Comparison of ENCODE assay signal across 14 cellular contexts in the genomic region with DNA sequence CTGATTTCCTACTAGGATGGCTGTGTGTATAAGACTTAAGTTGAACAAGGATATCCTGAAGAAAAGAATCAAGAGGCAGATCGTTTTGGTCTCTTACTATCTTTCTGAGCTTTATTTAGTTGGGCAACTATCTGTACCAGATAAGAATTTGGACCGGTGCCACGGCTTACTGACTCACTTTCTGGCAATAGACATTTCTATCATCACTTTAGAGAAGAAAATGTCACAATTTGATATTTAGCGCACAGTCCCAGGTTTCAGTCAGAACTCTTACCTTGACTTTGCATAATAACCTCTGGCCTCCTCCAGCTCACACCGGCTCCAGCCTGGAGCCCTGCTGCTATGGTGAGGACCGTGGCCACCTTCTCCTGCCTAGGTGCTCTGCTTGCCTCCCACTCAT.
DNase-seq lines count a peak whose midpoint lies in the region; ATAC-seq and TF ChIP-seq lines count a peak whose summit lies in the region.
"Had no signal": no experiment of that assay in that cellular context is flagged by ENCODE, and none has a peak within 500 bp of the region (broad histone marks: within the 10 kb centered on the region; RNA-seq: fewer than 3 reads in every experiment).

No MANE protein-coding gene starts in this region.

- in situ Hi-C loops in brain microvascular endothelial cell (cut with HindIII; ENCODE audit: low pct_ligation_motif_present, low sequenced_read_pairs) = no loop called here

- no peak for TF ChIP-seq EP300 in gastroesophageal sphincter (IDR thresholded peaks at IDR 0.05)

- H3K27me3 ChIP-seq in brain microvascular endothelial cell (replicated peaks) (no peaks in the 10 kb centered on the region), gastroesophageal sphincter (no peaks in the 10 kb centered on the region)

- H3K4me3 ChIP-seq in brain microvascular endothelial cell (ENCODE audit: low read depth, low read length) (no peak overlapping the region), gastroesophageal sphincter (no peak overlapping the region)

- 67 to 79% methylated on average over 3 to 6 of the region's 6 CpGs for WGBS in gastroesophageal sphincter (ENCODE audit: low coverage in 1 of 2), 2 donors

- H3K4me1 ChIP-seq in gastroesophageal sphincter = no peaks in the 10 kb centered on the region

- no peak for TF ChIP-seq CTCF in brain microvascular endothelial cell (IDR thresholded peaks at IDR 0.05; ENCODE audit: low read depth, low read length, missing control alignments)
- no peak for TF ChIP-seq CTCF in gastroesophageal sphincter (IDR thresholded peaks at IDR 0.05)
- TF ChIP-seq CTCF in GM10266 (IDR thresholded peaks at IDR 0.05; ENCODE audit: control insufficient read depth, insufficient read depth, low read depth, missing control alignments) = no peak

- H3K27ac ChIP-seq in brain microvascular endothelial cell (no peak overlapping the region), gastroesophageal sphincter (no peak overlapping the region)

- DNase-seq in EH (ENCODE audit: low read depth) (peak; percentile 4), LoVo (ENCODE audit: low spot score) (peak; percentile 20), brain microvascular endothelial cell (peak; percentile 87), GM10266 (ENCODE audit: extremely low spot score) (no peak), NCI-H1092 treated with DMSO at 0.1 percent for 48 hours (lab: John Stamatoyannopoulos, UW) (no peak)
- DNase-seq: activated CD4-positive, alpha-beta T cell treated with anti-CD3 and anti-CD28 coated beads, Interleukin-2, amount 10 ng/mL, durations not matched to agents 7 days and 5 days; activated naive CD4-positive, alpha-beta T cell; islet precursor cell; mesendoderm; NCI-H1694 treated with DMSO at 0.1 percent for 48 hours; nephron progenitor cell had no signal

- ATAC-seq in gastroesophageal sphincter (peak; percentile 7), esophagus mucosa (no peak), HG02885 (IDR thresholded peaks at IDR 0.05; ENCODE audit: poor library complexity, unreplicated experiment) (no peak)

- TF ChIP-seq POLR2A in gastroesophageal sphincter (IDR thresholded peaks at IDR 0.05) = no peak

- no peaks in the 10 kb centered on the region for H3K9me3 ChIP-seq in gastroesophageal sphincter

- H3K36me3 ChIP-seq in brain microvascular endothelial cell (replicated peaks) (no peaks in the 10 kb centered on the region), gastroesophageal sphincter (no peaks in the 10 kb centered on the region)

Comparison
In these comparisons a context has a peak if more than half of its experiments do, and no peak if none do; other contexts are left out.
1. DNase-seq: peak in EH (single experiment), LoVo (single experiment) and brain microvascular endothelial cell (single experiment); none in GM10266 (single experiment) and NCI-H1092 treated with DMSO at 0.1 percent for 48 hours (single experiment).